Comparison of ENCODE assay signal across 1 cellular context in genomic region chr6:27472617-27473400, GRCh38.
TF ChIP-seq lines count a peak whose summit lies in the region.

Gene ZNF184, minus strand, starts transcription at chr6:27473105. Its CDS starts 811 bp downstream, at chr6:27472294.

TF ChIP-seq in K562, 482 proteins besides CTCF, POLR2A, EP300 and RAD21 (continued from another document and continues in another):
- no peak for TF ChIP-seq DLX4 (CRISPR knock-in tag; IDR thresholded peaks at IDR 0.05)
- peak; percentile 99 for TF ChIP-seq RBFOX2 (IDR thresholded peaks at IDR 0.05; ENCODE audit: low read depth, low read length)
- peak; percentile 50 for TF ChIP-seq TAF9B (IDR thresholded peaks at IDR 0.05; ENCODE audit: partially characterized antibody)
- peak; percentile 20; the same call in 1 of the 2 replicates for TF ChIP-seq ZNF592 (IDR thresholded peaks at IDR 0.05)
- peak in 1 of 2 experiments; percentile 54; a peak in 2 of 4 replicates for TF ChIP-seq TRIM24 (IDR thresholded peaks at IDR 0.05)
- peak; percentile 42; the same call in 1 of the 2 replicates for TF ChIP-seq PKNOX1 (IDR thresholded peaks at IDR 0.05)
- TF ChIP-seq NR2C2 (CRISPR knock-in tag; IDR thresholded peaks at IDR 0.05): 0 out of 2 replicates have a peak, but pooled peaks have one; percentile 62
- TF ChIP-seq NR2C2 (tag; IDR thresholded peaks at IDR 0.05): peak; percentile 91
- TF ChIP-seq SLC30A9 (CRISPR knock-in tag; IDR thresholded peaks at IDR 0.05): no peak
- TF ChIP-seq AFF4 (CRISPR knock-in tag; IDR thresholded peaks at IDR 0.05): no peak; the same call in 1 of the 2 replicates
- peak; percentile 62; the same call in 1 of the 2 replicates for TF ChIP-seq JUN (IDR thresholded peaks at IDR 0.05; ENCODE audit: borderline replicate concordance, low read depth, low read length)
- TF ChIP-seq JUN (CRISPR knock-in tag; IDR thresholded peaks at IDR 0.05; ENCODE audit: borderline replicate concordance): no peak
- peak; percentile 97 for TF ChIP-seq POLR2G (IDR thresholded peaks at IDR 0.05; ENCODE audit: low read depth, low read length)
- peak; percentile 51 to 89; a peak in 2 of 4 replicates for TF ChIP-seq TEAD1 (CRISPR knock-in tag; IDR thresholded peaks at IDR 0.05)
- TF ChIP-seq ZNF318 (IDR thresholded peaks at IDR 0.05; ENCODE audit: borderline replicate concordance in 1 of 2, low read depth in 1 of 2): 0 out of 4 replicates have a peak, but pooled peaks of 1 of the 2 experiments have one; percentile 10
- TF ChIP-seq ADNP (tag; IDR thresholded peaks at IDR 0.05): no peak
- 0 out of 2 replicates have a peak, but pooled peaks have one; percentile 51 for TF ChIP-seq HIVEP1 (CRISPR knock-in tag; IDR thresholded peaks at IDR 0.05)
- no peak for TF ChIP-seq KLF10 (CRISPR knock-in tag; IDR thresholded peaks at IDR 0.05)
- TF ChIP-seq ZNF316 (IDR thresholded peaks at IDR 0.05): no peak
- peak; percentile 57 for TF ChIP-seq SPI1 (IDR thresholded peaks at IDR 0.05; ENCODE audit: borderline replicate concordance, low read depth, low read length)
- no peak for TF ChIP-seq ZNF780A (CRISPR knock-in tag; IDR thresholded peaks at IDR 0.05)
- peak; percentile 45; the same call in 1 of the 2 replicates for TF ChIP-seq BHLHE40 (IDR thresholded peaks at IDR 0.05; ENCODE audit: low read length)
- peak; percentile 73 for TF ChIP-seq ZNF589 (CRISPR knock-in tag; IDR thresholded peaks at IDR 0.05; ENCODE audit: low read depth)
- TF ChIP-seq ZNF551 (CRISPR knock-in tag; IDR thresholded peaks at IDR 0.05): no peak
- TF ChIP-seq MCM2 (IDR thresholded peaks at IDR 0.05; ENCODE audit: low read depth): no peak
- TF ChIP-seq L3MBTL2 (IDR thresholded peaks at IDR 0.05): peak; percentile 82
- TF ChIP-seq ATF4 (CRISPR knock-in tag; IDR thresholded peaks at IDR 0.05): no peak
- TF ChIP-seq NR3C1 (CRISPR knock-in tag; IDR thresholded peaks at IDR 0.05): no peak
- TF ChIP-seq CSDE1 (IDR thresholded peaks at IDR 0.05): peak in 1 of 2 experiments; percentile 96; a peak in 2 of 4 replicates
- no peak for TF ChIP-seq ARHGAP35 (IDR thresholded peaks at IDR 0.05; ENCODE audit: partially characterized antibody)
- no peak for TF ChIP-seq CUX1 (CRISPR knock-in tag; IDR thresholded peaks at IDR 0.05)
- TF ChIP-seq MAFF (IDR thresholded peaks at IDR 0.05; ENCODE audit: low read length): no peak
- TF ChIP-seq CCAR2 (IDR thresholded peaks at IDR 0.05; ENCODE audit: low read depth, low read length): no peak; the same call in 1 of the 2 replicates
- TF ChIP-seq ELF1 (tag; IDR thresholded peaks at IDR 0.05): peak; percentile 96
- TF ChIP-seq TBP (optimal IDR thresholded peaks at IDR 0.05; ENCODE audit: low read depth, low read length): peak; percentile 94
